19 cellular contexts compared by ENCODE assay signal in genomic region chr18:23353459-23353858, GRCh38.
A peak's percentile ranks its signal among the peaks of the same experiment; 100 is the strongest.
DNase-seq lines count a peak whose midpoint lies in the region; ATAC-seq, FAIRE-seq and TF ChIP-seq lines count a peak whose summit lies in the region.
"Had no signal": no experiment of that assay in that cellular context is flagged by ENCODE, and none has a peak within 500 bp of the region (broad histone marks: within the 10 kb centered on the region; RNA-seq: fewer than 3 reads in every experiment).

No MANE protein-coding gene starts in this region.

- H3K4me3 ChIP-seq in OCI-LY3 (ENCODE audit: low read length) (no peak overlapping the region), upper lobe of right lung (no peak overlapping the region)
- H3K4me3 ChIP-seq: ovary, skin epidermis had no signal

- H2AFZ ChIP-seq in OCI-LY3 (ENCODE audit: low read depth, low read length), result no peak overlapping the region

- TF ChIP-seq CTCF in OCI-LY3 (IDR thresholded peaks at IDR 0.05; ENCODE audit: low read depth, low read length) (no peak), upper lobe of right lung (IDR thresholded peaks at IDR 0.05) (no peak)

- FAIRE-seq in GM12892 (lab: Jason Lieb, UNC), result peak; percentile 24
- FAIRE-seq: endometrium had no signal

- peaks cover 36% of the 10 kb centered on the region for H3K36me3 ChIP-seq in OCI-LY3 (replicated peaks; ENCODE audit: low read depth, low read length)
- no peaks in the 10 kb centered on the region for H3K36me3 ChIP-seq in upper lobe of right lung
- H3K36me3 ChIP-seq: ovary had no signal

- no peak for TF ChIP-seq POLR2A in GM12892 (IDR thresholded peaks at IDR 0.05; ENCODE audit: low read depth, low read length)

- no peaks in the 10 kb centered on the region for H3K79me2 ChIP-seq in OCI-LY3 (ENCODE audit: low read length)

- no peaks in the 10 kb centered on the region for H4K20me1 ChIP-seq in OCI-LY3 (ENCODE audit: insufficient read depth, low read length)

- peak overlapping the region; percentile 40 for H3K27ac ChIP-seq in OCI-LY3 (ENCODE audit: low read length)
- no peak overlapping the region for H3K27ac ChIP-seq in upper lobe of right lung
- H3K27ac ChIP-seq: ovary, skin epidermis had no signal

- no peaks in the 10 kb centered on the region for H3K9me3 ChIP-seq in OCI-LY3 (ENCODE audit: insufficient read depth, low read length)
- H3K9me3 ChIP-seq in upper lobe of right lung, result no peaks in the 10 kb centered on the region
- H3K9me3 ChIP-seq: ovary had no signal

- H3K27me3 ChIP-seq in OCI-LY3 (ENCODE audit: low read depth, low read length) (no peaks in the 10 kb centered on the region), upper lobe of right lung (no peaks in the 10 kb centered on the region)
- H3K27me3 ChIP-seq: ovary had no signal

- intact Hi-C loops in upper lobe of right lung (cut with DNase I), result no loop called here

- H3K4me1 ChIP-seq in OCI-LY3 (ENCODE audit: low read length) (peaks cover 18% of the 10 kb centered on the region), upper lobe of right lung (peaks cover 35% of the 10 kb centered on the region)

- no peak for DNase-seq in GM12892 (ENCODE audit: insufficient read length)
- no peak for DNase-seq in activated effector memory CD4-positive, alpha-beta T cell treated with anti-CD3 and anti-CD28 coated beads, Interleukin-2, amount 50 U/mL, for 16 hours
- DNase-seq in upper lobe of right lung, result no peak
- DNase-seq in NCI-H2196 treated with DMSO at 0.1 percent for 48 hours (lab: John Stamatoyannopoulos, UW; ENCODE audit: unreplicated experiment), result no peak
- DNase-seq in stimulated activated naive CD4-positive, alpha-beta T cell (lab: John Stamatoyannopoulos, UW), result no peak
- DNase-seq: activated CD4-positive, alpha-beta memory T cell treated with anti-CD3 and anti-CD28 coated beads, Interleukin-2, amount 10 ng/mL, durations not matched to agents 7 days and 5 days; amygdala; CD4-positive, alpha-beta memory T cell; EL; MM.1S; NCI-H1930; NCI-H524; ovary had no signal

- ATAC-seq in GM19351 (IDR thresholded peaks at IDR 0.05; ENCODE audit: unreplicated experiment), result peak; percentile 26
- ATAC-seq in HG02852 (IDR thresholded peaks at IDR 0.05; ENCODE audit: unreplicated experiment), result peak; percentile 52
- no peak for ATAC-seq in upper lobe of right lung
- ATAC-seq: HCT116 had no signal

- peak overlapping the region; percentile 42 for H3K4me2 ChIP-seq in OCI-LY3 (ENCODE audit: low read length)

- no peak overlapping the region for H3K9ac ChIP-seq in OCI-LY3 (ENCODE audit: low read length)
